In genomic region chr3:38366082-38366481, GRCh38 we compare ENCODE assay signal across 27 cellular contexts.
"Had no signal": no experiment of that assay in that cellular context is flagged by ENCODE, and none has a peak within 500 bp of the region (broad histone marks: within the 10 kb centered on the region; RNA-seq: fewer than 3 reads in every experiment).

No MANE protein-coding gene starts in this region.

- H3K36me3 ChIP-seq: vagina had no signal

- ATAC-seq: naive thymus-derived CD8-positive, alpha-beta T cell; psoas muscle; right cardiac atrium; stimulated activated naive CD8-positive, alpha-beta T cell treated with anti-CD3 and anti-CD28 coated beads, Interleukin-15, amount 100 ng/mL, for 72 hours; stimulated activated naive CD8-positive, alpha-beta T cell treated with anti-CD3 and anti-CD28 coated beads, Interleukin-15, Interleukin-2, amounts not matched to agents 100 U/mL and 50 U/mL, for 24 hours had no signal

- H3K27me3 ChIP-seq: neutrophil, right lobe of liver, spleen, suprapubic skin, testis, tibial artery, transverse colon, vagina had no signal

- FAIRE-seq: urothelium cell line had no signal

- H3K4me3 ChIP-seq: psoas muscle, right lobe of liver, skin epidermis, smooth muscle cell, spleen, suprapubic skin, testis, tibial artery, transverse colon, vagina had no signal

- H3K9me3 ChIP-seq: neutrophil, psoas muscle, right lobe of liver, suprapubic skin, testis, tibial artery, transverse colon, vagina had no signal

- DNase-seq: naive thymus-derived CD8-positive, alpha-beta T cell; nephron progenitor cell; nucleus accumbens; posterior cingulate gyrus; psoas muscle; right cardiac atrium; spleen; stimulated activated CD4-positive, alpha-beta T cell treated with anti-CD3 and anti-CD28 coated beads, Interleukin-12 subunit alpha, Interleukin-12 subunit beta, amount 100 ng/mL, for 4 hours; stimulated activated CD4-positive, alpha-beta T cell treated with anti-CD3 and anti-CD28 coated beads, Interleukin-1b, Interleukin-23, amount 100 ng/mL, for 48 hours; stimulated activated CD4-positive, alpha-beta T cell treated with anti-CD3 and anti-CD28 coated beads, Interleukin-4, amount 100 ng/mL, for 1 hour; stimulated activated CD4-positive, alpha-beta T cell treated with anti-CD3 and anti-CD28 coated beads, Interleukin-4, amount 100 ng/mL, for 4 hours; stimulated activated CD8-positive, alpha-beta memory T cell treated with anti-CD3 and anti-CD28 coated beads, Interleukin-4, amount 100 ng/mL, for 48 hours; stimulated activated naive CD4-positive, alpha-beta T cell; stimulated activated naive CD8-positive, alpha-beta T cell treated with anti-CD3 and anti-CD28 coated beads, Interleukin-15, amount 100 ng/mL, for 72 hours; stimulated activated naive CD8-positive, alpha-beta T cell treated with anti-CD3 and anti-CD28 coated beads, Interleukin-15, Interleukin-2, amounts not matched to agents 100 U/mL and 50 U/mL, for 24 hours; substantia nigra; testis; tibial artery; transverse colon had no signal

- H3K4me1 ChIP-seq: parathyroid adenoma, psoas muscle, right lobe of liver, spleen, suprapubic skin, testis, tibial artery, transverse colon, vagina had no signal

- H3K27ac ChIP-seq: neutrophil, parathyroid adenoma, psoas muscle, right lobe of liver, skin epidermis, spleen, suprapubic skin, testis, tibial artery, transverse colon, vagina had no signal
